In genomic region chr4:28463184-28463690, GRCh38 we compare ENCODE assay signal across 15 cellular contexts.
"Had no signal": no experiment of that assay in that cellular context is flagged by ENCODE, and none has a peak within 500 bp of the region (broad histone marks: within the 10 kb centered on the region; RNA-seq: fewer than 3 reads in every experiment).

No MANE protein-coding gene starts in this region.

- H3K4me1 ChIP-seq: prostate gland, right lobe of liver, upper lobe of left lung had no signal

- H3K4me3 ChIP-seq: lung, prostate gland, right lobe of liver, upper lobe of left lung had no signal

- H3K27me3 ChIP-seq: right lobe of liver, upper lobe of left lung had no signal

- H3K36me3 ChIP-seq: prostate gland, right lobe of liver, upper lobe of left lung had no signal

- DNase-seq: activated CD4-positive, alpha-beta memory T cell treated with anti-CD3 and anti-CD28 coated beads, Interleukin-2, amount 10 ng/mL, durations not matched to agents 7 days and 5 days; activated CD4-positive, CD25-positive, alpha-beta regulatory T cell treated with anti-CD3 and anti-CD28 coated beads, Interleukin-2, amount 50 U/mL, for 72 hours; activated naive CD4-positive, alpha-beta T cell treated with Interleukin-2 at 50 U/mL for 16 hours; hippocampal formation; left cardiac atrium; natural killer cell; occipital lobe; right lobe of liver; stimulated activated CD4-positive, alpha-beta T cell treated with anti-CD3 and anti-CD28 coated beads, Interleukin-2, amount 100 ng/mL, for 48 hours; stimulated activated CD8-positive, alpha-beta memory T cell treated with anti-CD3 and anti-CD28 coated beads, Interleukin-4, amount 100 ng/mL, for 48 hours; stimulated activated naive CD8-positive, alpha-beta T cell treated with anti-CD3 and anti-CD28 coated beads, Interleukin-15, Interleukin-2, amounts not matched to agents 100 U/mL and 50 U/mL, for 24 hours; SW 1271; upper lobe of left lung had no signal

- H3K9me3 ChIP-seq: prostate gland, right lobe of liver, upper lobe of left lung had no signal

- H3K27ac ChIP-seq: prostate gland, right lobe of liver, upper lobe of left lung had no signal
